In genomic region chr17:49016775-49017463, GRCh38 we compare ENCODE assay signal across 10 cellular contexts. TPM values are rescaled to one million over a fixed set of nuclear protein-coding genes. Genes with fewer than 3 reads are reported as not detected.
DNase-seq lines count a peak whose midpoint lies in the region; ATAC-seq and TF ChIP-seq lines count a peak whose summit lies in the region.
"Had no signal": no experiment of that assay in that cellular context is flagged by ENCODE, and none has a peak within 500 bp of the region (broad histone marks: within the 10 kb centered on the region; RNA-seq: fewer than 3 reads in every experiment).

No MANE protein-coding gene starts in this region.

- ATAC-seq in GM21390 (IDR thresholded peaks at IDR 0.05; ENCODE audit: unreplicated experiment) (no peak), GM21723 (IDR thresholded peaks at IDR 0.05; ENCODE audit: unreplicated experiment) (no peak)

- H3K27me3 Mint-ChIP-seq in endothelial cell (ENCODE audit: unreplicated experiment) (peaks cover 16% of the 10 kb centered on the region), progenitor cell of endocrine pancreas (no peaks in the 10 kb centered on the region)

- TF ChIP-seq CTCF in endothelial cell (IDR thresholded peaks at IDR 0.05; ENCODE audit: unreplicated experiment) (no peak), progenitor cell of endocrine pancreas (IDR thresholded peaks at IDR 0.05; ENCODE audit: unreplicated experiment) (no peak)

- H3K9me3 Mint-ChIP-seq in endothelial cell (ENCODE audit: unreplicated experiment) (no peaks in the 10 kb centered on the region), progenitor cell of endocrine pancreas (ENCODE audit: low read depth) (no peaks in the 10 kb centered on the region)

- H3K4me1 Mint-ChIP-seq in endothelial cell (ENCODE audit: unreplicated experiment) (peaks cover 58% of the 10 kb centered on the region), progenitor cell of endocrine pancreas (ENCODE audit: low read depth) (peaks cover 55% of the 10 kb centered on the region)

- DNase-seq in Daoy (ENCODE audit: low read depth) (peak; percentile 89), NCI-H1105 treated with DMSO at 0.1 percent for 48 hours (lab: John Stamatoyannopoulos, UW) (peak; percentile 66), endothelial cell (ENCODE audit: low spot score) (no peak), progenitor cell of endocrine pancreas (ENCODE audit: low spot score, unreplicated experiment) (no peak), NCI-H82 (lab: John Stamatoyannopoulos, UW) (no peak), SIG-M5 treated with dmso at 0.1 percent for 504 hours (lab: John Stamatoyannopoulos, UW; ENCODE audit: unreplicated experiment) (no peak)

- H3K27ac Mint-ChIP-seq in endothelial cell (ENCODE audit: unreplicated experiment): peak overlapping the region; percentile 64
- peak overlapping the region; percentile 87 for H3K27ac Mint-ChIP-seq in progenitor cell of endocrine pancreas

- H3K36me3 Mint-ChIP-seq in endothelial cell (ENCODE audit: low read depth, unreplicated experiment) (peaks cover 10% of the 10 kb centered on the region), progenitor cell of endocrine pancreas (ENCODE audit: insufficient read depth) (peaks cover 1% of the 10 kb centered on the region)

- H3K4me3 Mint-ChIP-seq in endothelial cell (ENCODE audit: unreplicated experiment): peak overlapping the region; percentile 69
- H3K4me3 Mint-ChIP-seq in progenitor cell of endocrine pancreas (ENCODE audit: low read depth): no peak overlapping the region

RNA-seq across cellular contexts. Expression of gene IGF2BP1, which starts 19.7 kb away (rescaled TPM):
- total RNA-seq in Daoy (2014; rRNA removed; shearing (Covaris generic)): 15.2 and 16.7 TPM in 2 replicates
- 298 TPM for total RNA-seq in endothelial cell (ENCODE audit: unreplicated experiment)
- 298 and 326 TPM in 2 replicates for total RNA-seq in progenitor cell of endocrine pancreas
- total RNA-seq: lower leg skin had no signal

RNA-seq across cellular contexts. Expression of gene GIP, which starts 48.5 kb away (rescaled TPM):
- total RNA-seq in Daoy (2014; rRNA removed; shearing (Covaris generic)): not detected in 2 replicates
- total RNA-seq in endothelial cell (ENCODE audit: unreplicated experiment) (not detected), progenitor cell of endocrine pancreas (not detected in 2 replicates)
- total RNA-seq: cerebellum, lower leg skin had no signal

Comparison
In these comparisons a context has a peak if more than half of its experiments do, and no peak if none do; other contexts are left out.
1. DNase-seq: peak in Daoy (single experiment) and NCI-H1105 treated with DMSO at 0.1 percent for 48 hours (single experiment); none in endothelial cell (single experiment), progenitor cell of endocrine pancreas (single experiment), NCI-H82 (single experiment) and SIG-M5 treated with dmso at 0.1 percent for 504 hours (single experiment).
2. RNA of gene IGF2BP1, which starts 19.7 kb away (total RNA-seq): 298 to 326 TPM in progenitor cell of endocrine pancreas and 298 TPM in endothelial cell (single experiment); 15.2 to 16.7 TPM in Daoy; every median in the first group is over 10 times any median in the second.